ENCODE assay signal across 8 cellular contexts in genomic region chr3:185575108-185575869, GRCh38. TPM values are rescaled to one million over a fixed set of nuclear protein-coding genes. Genes with fewer than 3 reads are reported as not detected.
DNase-seq lines count a peak whose midpoint lies in the region; ATAC-seq and TF ChIP-seq lines count a peak whose summit lies in the region.
"Not testable (repeated sequence)": the region's sequence is repeated elsewhere in the genome, so short reads cannot be mapped to it uniquely, and the experiment has no call there.

No MANE protein-coding gene starts in this region.

- not testable (repeated sequence) for H3K4me2 ChIP-seq in Karpas-422 (ENCODE audit: low read depth, low read length, poor library complexity, severe bottlenecking)

- ATAC-seq in GM21528 (IDR thresholded peaks at IDR 0.05; ENCODE audit: low FRiP score, unreplicated experiment) = peak; percentile 83
- ATAC-seq in activated CD4-positive, CD25-positive, alpha-beta regulatory T cell treated with anti-CD3 and anti-CD28 coated beads, Interleukin-2, amount 50 U/mL, for 24 hours = peak; percentile 75 to 82

- H3K27me3 ChIP-seq in Karpas-422 (ENCODE audit: low read length) = not testable (repeated sequence)

- H3K9me3 ChIP-seq in Karpas-422 (ENCODE audit: low read length) = not testable (repeated sequence)

- not testable (repeated sequence) for H3K36me3 ChIP-seq in Karpas-422 (ENCODE audit: insufficient read depth, low read length)

- TF ChIP-seq CTCF in coronary artery (IDR thresholded peaks at IDR 0.05) = peak; percentile 42

- H3K27ac ChIP-seq in Karpas-422 (ENCODE audit: low read length); coronary artery: not testable (repeated sequence)

- H3K4me3 ChIP-seq in Karpas-422 (ENCODE audit: low read length); coronary artery: not testable (repeated sequence)

- H2AFZ ChIP-seq in Karpas-422 (ENCODE audit: low read length) = not testable (repeated sequence)

- H3K4me1 ChIP-seq in Karpas-422 (ENCODE audit: low read length) = not testable (repeated sequence)

- not testable (repeated sequence) for H4K20me1 ChIP-seq in Karpas-422 (ENCODE audit: insufficient read depth, low read depth, low read length)

- H3K9me2 ChIP-seq in Karpas-422 (replicated peaks; ENCODE audit: insufficient read depth, low read length) = not testable (repeated sequence)

- H3K9ac ChIP-seq in Karpas-422 (ENCODE audit: low read length) = not testable (repeated sequence)

- not testable (repeated sequence) for H3K79me2 ChIP-seq in Karpas-422 (ENCODE audit: low read length)

- DNase-seq in DMS 273 (lab: John Stamatoyannopoulos, UW; ENCODE audit: unreplicated experiment) (peak; percentile 95), Karpas-422 (peak; percentile 93), NCI-H748 (lab: John Stamatoyannopoulos, UW; ENCODE audit: unreplicated experiment) (peak; percentile 58), kidney tubule cell (ENCODE audit: low spot score) (peak; percentile 71)
- DNase-seq in coronary artery (ENCODE audit: low spot score) = not testable (repeated sequence)
- DNase-seq in stimulated activated CD4-positive, alpha-beta T cell treated with anti-CD3 and anti-CD28 coated beads, Interleukin-4, amount 100 ng/mL, for 24 hours = peak; percentile 54

RNA-seq across cellular contexts. Expression of gene SENP2, which starts 10.8 kb away (rescaled TPM):
- 59.1 and 89.1 TPM in 2 replicates for total RNA-seq in Karpas-422 (2014; rRNA removed; shearing (Covaris generic); ENCODE audit: low replicate concordance)

RNA-seq across cellular contexts. Expression of gene LIPH, which starts 22.9 kb away (rescaled TPM):
- total RNA-seq in Karpas-422 (2014; rRNA removed; shearing (Covaris generic); ENCODE audit: low replicate concordance) = not detected in 2 replicates
